8 cellular contexts compared by ENCODE assay signal in genomic region chr16:12097523-12098428, GRCh38.
DNase-seq lines count a peak whose midpoint lies in the region; ATAC-seq and TF ChIP-seq lines count a peak whose summit lies in the region.

No MANE protein-coding gene starts in this region.

- CTCF ChIA-PET in activated CD4-positive, alpha-beta memory T cell treated with anti-CD3 and anti-CD28 coated beads, Interleukin-2, amount 10 ng/mL, durations not matched to agents 7 days and 5 days (lab: Charles Lee): interaction anchor here (3.9 to 5.1 kb wide), 2 partner anchors 16 to 31 kb away, joined by 41 to 72 read pairs; no protein-coding TSS in a partner anchor

- ATAC-seq in left cardiac atrium: peak; percentile 41 to 62

- in situ Hi-C loops in brain microvascular endothelial cell (cut with HindIII; ENCODE audit: low pct_ligation_motif_present, low sequenced_read_pairs): no loop called here

- no peak overlapping the region for H3K27ac ChIP-seq in brain microvascular endothelial cell

- H3K27me3 Mint-ChIP-seq in activated CD4-positive, alpha-beta memory T cell treated with anti-CD3 and anti-CD28 coated beads, Interleukin-2, amount 10 ng/mL, durations not matched to agents 7 days and 5 days: no peaks in the 10 kb centered on the region

- no peaks in the 10 kb centered on the region for H3K27me3 ChIP-seq in brain microvascular endothelial cell (replicated peaks)

- POLR2A ChIA-PET in activated CD4-positive, alpha-beta memory T cell treated with anti-CD3 and anti-CD28 coated beads, Interleukin-2, amount 10 ng/mL, durations not matched to agents 7 days and 5 days (lab: Charles Lee): no interaction called here

- no peak overlapping the region for H3K27ac Mint-ChIP-seq in activated CD4-positive, alpha-beta memory T cell treated with anti-CD3 and anti-CD28 coated beads, Interleukin-2, amount 10 ng/mL, durations not matched to agents 7 days and 5 days

- peaks cover 3% of the 10 kb centered on the region for H3K4me1 Mint-ChIP-seq in activated CD4-positive, alpha-beta memory T cell treated with anti-CD3 and anti-CD28 coated beads, Interleukin-2, amount 10 ng/mL, durations not matched to agents 7 days and 5 days

- H3K36me3 ChIP-seq in brain microvascular endothelial cell (replicated peaks): no peaks in the 10 kb centered on the region

- no peak for TF ChIP-seq CTCF in brain microvascular endothelial cell (IDR thresholded peaks at IDR 0.05; ENCODE audit: low read depth, low read length, missing control alignments)

- DNase-seq in COLO829 (ENCODE audit: low spot score) (peak; percentile 57), amniotic epithelial cell (ENCODE audit: low read depth) (peak; percentile 80), left cardiac atrium (peak; percentile 33), pons (ENCODE audit: low spot score) (peak; percentile 81), NCI-H774 (lab: John Stamatoyannopoulos, UW) (no peak), brain microvascular endothelial cell (no peak), NCI-H1092 (lab: John Stamatoyannopoulos, UW) (no peak)
- no peak for DNase-seq in activated CD4-positive, alpha-beta memory T cell treated with anti-CD3 and anti-CD28 coated beads, Interleukin-2, amount 10 ng/mL, durations not matched to agents 7 days and 5 days

- H3K4me3 ChIP-seq in brain microvascular endothelial cell (ENCODE audit: low read depth, low read length): no peak overlapping the region

- no peaks in the 10 kb centered on the region for H3K36me3 Mint-ChIP-seq in activated CD4-positive, alpha-beta memory T cell treated with anti-CD3 and anti-CD28 coated beads, Interleukin-2, amount 10 ng/mL, durations not matched to agents 7 days and 5 days (ENCODE audit: low read depth)

- no peak overlapping the region for H3K4me3 Mint-ChIP-seq in activated CD4-positive, alpha-beta memory T cell treated with anti-CD3 and anti-CD28 coated beads, Interleukin-2, amount 10 ng/mL, durations not matched to agents 7 days and 5 days

- no peaks in the 10 kb centered on the region for H3K9me3 Mint-ChIP-seq in activated CD4-positive, alpha-beta memory T cell treated with anti-CD3 and anti-CD28 coated beads, Interleukin-2, amount 10 ng/mL, durations not matched to agents 7 days and 5 days

- intact Hi-C loops in left cardiac atrium (cut with DNase I): loop anchor here (10.0 kb wide), 3 partner anchors 127 to 717 kb away; no protein-coding TSS in a partner anchor

Comparison
In these comparisons a context has a peak if more than half of its experiments do, and no peak if none do; other contexts are left out.
1. DNase-seq: peak in COLO829 (single experiment), amniotic epithelial cell (single experiment), left cardiac atrium (single experiment) and pons (single experiment); none in NCI-H774 (single experiment), activated CD4-positive, alpha-beta memory T cell treated with anti-CD3 and anti-CD28 coated beads, Interleukin-2, amount 10 ng/mL, durations not matched to agents 7 days and 5 days (single experiment), brain microvascular endothelial cell (single experiment) and NCI-H1092 (single experiment).